Comparison of ENCODE assay signal across 8 cellular contexts in the genomic region with DNA sequence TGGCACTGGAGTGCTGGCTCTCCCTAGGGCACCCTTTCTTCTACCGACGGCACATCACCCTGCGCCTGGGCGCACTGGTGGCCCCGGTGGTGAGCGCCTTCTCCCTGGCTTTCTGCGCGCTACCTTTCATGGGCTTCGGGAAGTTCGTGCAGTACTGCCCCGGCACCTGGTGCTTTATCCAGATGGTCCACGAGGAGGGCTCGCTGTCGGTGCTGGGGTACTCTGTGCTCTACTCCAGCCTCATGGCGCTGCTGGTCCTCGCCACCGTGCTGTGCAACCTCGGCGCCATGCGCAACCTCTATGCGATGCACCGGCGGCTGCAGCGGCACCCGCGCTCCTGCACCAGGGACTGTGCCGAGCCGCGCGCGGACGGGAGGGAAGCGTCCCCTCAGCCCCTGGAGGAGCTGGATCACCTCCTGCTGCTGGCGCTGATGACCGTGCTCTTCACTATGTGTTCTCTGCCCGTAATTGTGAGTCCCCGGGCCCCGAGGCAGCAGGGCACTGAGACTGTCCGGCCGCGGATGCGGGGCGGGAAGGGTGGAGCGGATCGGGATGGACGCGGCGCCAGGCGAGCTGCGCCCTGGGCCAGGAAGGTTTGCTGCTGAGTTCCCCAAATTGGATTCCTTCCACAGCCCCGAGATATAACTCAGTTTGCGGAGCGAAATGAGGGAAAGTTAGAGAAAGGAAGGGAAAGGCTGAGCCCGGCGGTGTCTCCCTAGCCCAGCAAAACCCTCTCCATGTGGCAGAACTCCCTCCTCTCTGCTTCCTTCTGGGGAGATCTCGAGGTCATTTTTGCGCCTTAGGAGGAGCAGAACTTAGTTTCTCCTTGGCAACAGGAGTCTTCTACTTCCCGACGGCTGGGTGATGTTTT. TPM values are rescaled to one million over a fixed set of nuclear protein-coding genes. Genes with fewer than 3 reads are reported as not detected.
DNase-seq lines count a peak whose midpoint lies in the region; ATAC-seq lines count a peak whose summit lies in the region.
"Had no signal": no experiment of that assay in that cellular context is flagged by ENCODE, and none has a peak within 500 bp of the region (broad histone marks: within the 10 kb centered on the region; RNA-seq: fewer than 3 reads in every experiment).

No MANE protein-coding gene starts in this region.

- no peak overlapping the region for H3K27ac Mint-ChIP-seq in activated naive CD8-positive, alpha-beta T cell
- peak overlapping the region; percentile 89 to 98 (median 96) for H3K27ac Mint-ChIP-seq in immature natural killer cell
- peak overlapping the region; percentile 77 for H3K27ac Mint-ChIP-seq in stimulated activated effector memory CD8-positive, alpha-beta T cell treated with anti-CD3 and anti-CD28 coated beads, Interleukin-12 subunit alpha, Interleukin-12 subunit beta, amount 100 ng/mL, for 72 hours

- peaks cover 43% of the 10 kb centered on the region for H3K4me1 Mint-ChIP-seq in activated naive CD8-positive, alpha-beta T cell (ENCODE audit: low read depth)
- peaks cover 69 to 73% of the 10 kb centered on the region in 2 donors for H3K4me1 Mint-ChIP-seq in immature natural killer cell
- peaks cover 67% of the 10 kb centered on the region for H3K4me1 Mint-ChIP-seq in stimulated activated effector memory CD8-positive, alpha-beta T cell treated with anti-CD3 and anti-CD28 coated beads, Interleukin-12 subunit alpha, Interleukin-12 subunit beta, amount 100 ng/mL, for 72 hours

- no peaks in the 10 kb centered on the region for H3K9me3 Mint-ChIP-seq in activated naive CD8-positive, alpha-beta T cell (ENCODE audit: low read depth)
- H3K9me3 Mint-ChIP-seq in immature natural killer cell, result no peaks in the 10 kb centered on the region
- H3K9me3 Mint-ChIP-seq in stimulated activated effector memory CD8-positive, alpha-beta T cell treated with anti-CD3 and anti-CD28 coated beads, Interleukin-12 subunit alpha, Interleukin-12 subunit beta, amount 100 ng/mL, for 72 hours, result no peaks in the 10 kb centered on the region

- ATAC-seq in stimulated activated effector memory CD8-positive, alpha-beta T cell treated with anti-CD3 and anti-CD28 coated beads, Interleukin-12 subunit alpha, Interleukin-12 subunit beta, amount 100 ng/mL, for 72 hours, result peak; percentile 74
- no peak for ATAC-seq in HG02938 (IDR thresholded peaks at IDR 0.05; ENCODE audit: unreplicated experiment)

- H3K4me3 ChIP-seq in MG63, result peak overlapping the region; percentile 27

- H3K36me3 Mint-ChIP-seq in activated naive CD8-positive, alpha-beta T cell, result peaks cover 2% of the 10 kb centered on the region
- H3K36me3 Mint-ChIP-seq in immature natural killer cell, result peaks cover 16 to 44% (median 41%) of the 10 kb centered on the region in 3 donors
- H3K36me3 Mint-ChIP-seq in stimulated activated effector memory CD8-positive, alpha-beta T cell treated with anti-CD3 and anti-CD28 coated beads, Interleukin-12 subunit alpha, Interleukin-12 subunit beta, amount 100 ng/mL, for 72 hours, result peaks cover 7% of the 10 kb centered on the region

- peaks cover 8% of the 10 kb centered on the region for H3K27me3 ChIP-seq in MG63

- H3K4me3 Mint-ChIP-seq in activated naive CD8-positive, alpha-beta T cell, result peak overlapping the region; percentile 91
- H3K4me3 Mint-ChIP-seq in immature natural killer cell, result peak overlapping the region; percentile 96 to 100 (median 100)
- peak overlapping the region; percentile 99 for H3K4me3 Mint-ChIP-seq in stimulated activated effector memory CD8-positive, alpha-beta T cell treated with anti-CD3 and anti-CD28 coated beads, Interleukin-12 subunit alpha, Interleukin-12 subunit beta, amount 100 ng/mL, for 72 hours

- H3K27me3 Mint-ChIP-seq in activated naive CD8-positive, alpha-beta T cell, result peaks cover 21% of the 10 kb centered on the region
- H3K27me3 Mint-ChIP-seq in immature natural killer cell (ENCODE audit: low read depth in 3 of 3), result peaks cover 3 to 12% (median 6%) of the 10 kb centered on the region in 3 donors

- no peaks in the 10 kb centered on the region for H3K9me3 ChIP-seq in MG63

- no peaks in the 10 kb centered on the region for H3K36me3 ChIP-seq in MG63

- peak; percentile 17 for DNase-seq in MG63
- peak; percentile 24 to 48 (median 40) for DNase-seq in immature natural killer cell
- peak; percentile 42 to 75 for DNase-seq in stimulated activated effector memory CD8-positive, alpha-beta T cell treated with anti-CD3 and anti-CD28 coated beads, Interleukin-12 subunit alpha, Interleukin-12 subunit beta, amount 100 ng/mL, for 72 hours (ENCODE audit: low spot score in 2 of 2)
- no peak for DNase-seq in NCI-H187 treated with DMSO at 0.1 percent for 48 hours (lab: John Stamatoyannopoulos, UW)
- no peak for DNase-seq in NCI-H1092 treated with DMSO at 0.1 percent for 48 hours (lab: John Stamatoyannopoulos, UW)

RNA-seq across cellular contexts. Expression of a gene that starts 0.9 kb away (rescaled TPM):
- total RNA-seq in MG63 (2014; rRNA removed; shearing (Covaris generic); ENCODE audit: low replicate concordance), result not detected in 2 replicates
- 100 to 1,000 TPM in 2 of 3 donors, 10 to 100 TPM in 1; 78.2 to 233 (median 133) TPM for polyA plus RNA-seq in immature natural killer cell
- total RNA-seq: pulmonary artery endothelial cell had no signal

RNA-seq across cellular contexts. Expression of a gene that starts 45.7 kb away (rescaled TPM):
- 0.39 and 2.7 TPM in 2 replicates for total RNA-seq in MG63 (2014; rRNA removed; shearing (Covaris generic); ENCODE audit: low replicate concordance)
- 100 to 1,000 TPM; 154 to 252 (median 250) TPM for polyA plus RNA-seq in immature natural killer cell
- total RNA-seq: pulmonary artery endothelial cell had no signal

Comparison
In these comparisons a context has a peak if more than half of its experiments do, and no peak if none do; other contexts are left out.
1. DNase-seq: peak in MG63 (single experiment), immature natural killer cell (3 of 3) and stimulated activated effector memory CD8-positive, alpha-beta T cell treated with anti-CD3 and anti-CD28 coated beads, Interleukin-12 subunit alpha, Interleukin-12 subunit beta, amount 100 ng/mL, for 72 hours (2 of 2); none in NCI-H187 treated with DMSO at 0.1 percent for 48 hours (single experiment) and NCI-H1092 treated with DMSO at 0.1 percent for 48 hours (single experiment).
2. Peak in every context shown above with its lines, with median percentiles within 50 percentile points of each other: H3K4me3 Mint-ChIP-seq.